In the genomic region with DNA sequence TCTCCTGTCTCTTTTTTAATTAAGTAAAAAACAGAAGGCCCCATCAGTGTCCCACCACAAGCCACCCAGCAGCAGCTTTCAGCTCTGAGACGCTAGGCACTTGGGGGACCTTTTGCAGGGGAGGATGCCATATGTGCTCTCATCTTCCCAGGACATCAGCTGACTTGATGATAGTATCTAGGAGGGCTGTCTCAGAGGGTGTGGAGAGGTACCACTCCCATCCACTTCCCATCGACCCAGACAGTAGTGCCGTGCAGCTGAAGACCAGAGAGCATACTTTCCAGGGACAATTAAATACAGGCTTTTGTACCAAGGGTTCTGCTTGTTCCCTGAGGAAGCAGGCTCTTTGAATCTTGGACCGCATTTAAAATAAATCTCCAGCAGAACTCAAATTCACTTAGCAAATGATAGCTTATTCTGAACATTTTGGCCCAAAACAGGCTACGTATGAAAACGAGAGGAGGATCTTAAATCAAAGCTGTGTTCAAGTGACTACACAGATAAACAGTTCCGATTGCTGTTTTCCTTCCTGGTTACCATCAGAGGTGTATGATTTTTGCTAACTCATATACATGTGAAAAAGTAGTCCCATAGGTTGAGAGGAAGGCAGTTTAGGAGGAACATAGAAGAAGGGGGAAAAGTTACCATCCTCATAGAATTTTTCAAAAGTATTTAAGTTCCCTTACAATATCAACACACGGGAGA, we compare ENCODE assay signal across 1 cellular context.
TF ChIP-seq lines count a peak whose summit lies in the region.

No MANE protein-coding gene starts in this region.

TF ChIP-seq in IMR-90, 13 proteins besides CTCF, POLR2A, EP300 and RAD21:
- TF ChIP-seq MAFK (IDR thresholded peaks at IDR 0.05; ENCODE audit: low read depth, low read length) (no peak), NFE2L2 (IDR thresholded peaks at IDR 0.05; ENCODE audit: low read depth, low read length) (no peak), MAZ (IDR thresholded peaks at IDR 0.05; ENCODE audit: borderline replicate concordance, low read depth, low read length) (no peak), CHD1 (IDR thresholded peaks at IDR 0.05; ENCODE audit: low read depth, low read length) (no peak), RFX5 (IDR thresholded peaks at IDR 0.05; ENCODE audit: low read depth, low read length) (no peak), RCOR1 (IDR thresholded peaks at IDR 0.05; ENCODE audit: insufficient replicate concordance, low read length) (no peak), SMC3 (IDR thresholded peaks at IDR 0.05; ENCODE audit: low read depth, low read length) (no peak)
